Comparison of ENCODE assay signal across 8 cellular contexts in the genomic region with DNA sequence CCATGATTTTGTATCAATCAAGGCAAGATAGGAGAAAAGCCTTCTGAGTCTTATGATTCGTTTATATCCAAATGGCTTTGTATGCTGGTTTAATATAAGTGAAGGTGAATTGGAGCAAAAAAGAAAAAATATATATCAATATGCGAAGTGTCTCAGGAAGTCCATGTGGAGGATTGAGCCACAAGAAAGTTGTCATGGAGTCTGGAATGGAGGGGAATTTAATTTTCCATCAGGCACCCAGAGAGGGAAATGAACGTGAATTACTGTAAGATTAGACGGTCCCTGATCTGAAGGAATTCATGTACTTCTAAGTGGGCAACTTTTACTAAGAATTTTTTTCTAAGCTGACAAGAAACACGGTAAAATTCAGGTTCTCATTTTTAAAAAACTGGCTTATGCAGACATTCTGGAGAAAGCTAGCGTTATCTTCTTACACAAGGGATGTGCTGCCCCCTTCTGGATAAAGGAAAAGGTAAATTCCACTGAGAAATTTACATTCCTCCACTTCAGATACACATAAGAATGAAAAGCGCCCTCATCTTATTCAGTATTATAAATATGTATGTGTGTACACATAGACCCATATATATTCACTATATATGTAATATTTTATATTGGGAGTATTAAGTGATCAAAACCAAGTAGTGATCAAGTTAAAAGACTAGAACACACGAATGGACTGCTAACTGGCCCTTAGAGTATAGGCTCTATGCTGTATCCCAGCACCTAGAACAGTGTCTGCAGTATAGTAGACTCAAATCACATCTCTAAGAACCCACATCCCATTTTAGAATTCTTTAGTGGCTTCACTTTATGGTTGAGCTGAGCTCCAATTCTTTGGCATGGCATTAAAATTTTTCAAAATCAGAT.
DNase-seq lines count a peak whose midpoint lies in the region; ATAC-seq and TF ChIP-seq lines count a peak whose summit lies in the region.

No MANE protein-coding gene starts in this region.

- no peak overlapping the region for H3K4me3 Mint-ChIP-seq in MCF 10A (ENCODE audit: unreplicated experiment)

- BruUV-seq in MCF 10A (replicated peaks; lab: Mats Ljungman, UMichigan): no TSS peak

- H3K27me3 Mint-ChIP-seq in MCF 10A (ENCODE audit: insufficient read depth, unreplicated experiment): no peaks in the 10 kb centered on the region

- POLR2A ChIA-PET in MCF 10A (lab: Yijun Ruan, JAX): interaction anchor here (0.6 to 2.1 kb wide), 2 partner anchors 261 to 450 kb away, joined by 3 to 12 read pairs; no protein-coding TSS in a partner anchor

- WGBS in heart right ventricle, 2 donors: 46 to 51% methylated on average over 8 of the region's 8 CpGs

- peak; percentile 22 to 65 (median 50) for TF ChIP-seq CTCF in heart right ventricle (IDR thresholded peaks at IDR 0.05)
- peak; percentile 56 for TF ChIP-seq CTCF in MCF 10A (IDR thresholded peaks at IDR 0.05; ENCODE audit: unreplicated experiment)
- TF ChIP-seq CTCF in lower lobe of right lung (IDR thresholded peaks at IDR 0.05): peak; percentile 65

- no peaks in the 10 kb centered on the region for H3K27me3 ChIP-seq in heart right ventricle
- no peaks in the 10 kb centered on the region for H3K27me3 ChIP-seq in lower lobe of right lung (ENCODE audit: low read depth)

- no peak overlapping the region for H3K27ac Mint-ChIP-seq in MCF 10A (ENCODE audit: low read depth, unreplicated experiment)

- H3K36me3 ChIP-seq in heart right ventricle (no peaks in the 10 kb centered on the region), lower lobe of right lung (no peaks in the 10 kb centered on the region)

- no peaks in the 10 kb centered on the region for H3K9me3 Mint-ChIP-seq in MCF 10A (ENCODE audit: unreplicated experiment)

- DNase-seq in heart right ventricle (no peak), left cardiac atrium (no peak), NCI-H446 (lab: John Stamatoyannopoulos, UW) (peak; percentile 17 to 70), MCF 10A (ENCODE audit: unreplicated experiment) (peak; percentile 74), lower lobe of right lung (no peak)
- DNase-seq in effector CD4-positive, alpha-beta T cell: no peak

- no peaks in the 10 kb centered on the region for H3K4me1 ChIP-seq in heart right ventricle
- no peaks in the 10 kb centered on the region for H3K4me1 ChIP-seq in lower lobe of right lung

- no peaks in the 10 kb centered on the region for H3K4me1 Mint-ChIP-seq in MCF 10A (ENCODE audit: insufficient read depth, unreplicated experiment)

- H3K27ac ChIP-seq in heart right ventricle (no peak overlapping the region), lower lobe of right lung (no peak overlapping the region)

- intact Hi-C loops in heart right ventricle (cut with DNase I): loop anchor here in 7 of 10 donors (5.0 to 10.0 kb wide), 6 partner anchors 258 to 672 kb away; no protein-coding TSS in a partner anchor
- intact Hi-C loops in left cardiac atrium (cut with DNase I): loop anchor here in 1 of 2 donors (10.0 kb wide), 1 partner anchor 258 kb away; no protein-coding TSS in a partner anchor
- intact Hi-C loops in MCF 10A (cut with micrococcal nuclease): loop anchor here (1.0 to 10.0 kb wide), 7 partner anchors 249 to 981 kb away; partner anchors contain the start of gene GULP1
- intact Hi-C loops in lower lobe of right lung (cut with DNase I): no loop called here

- H3K36me3 Mint-ChIP-seq in MCF 10A (ENCODE audit: insufficient read depth, unreplicated experiment): peaks cover 6% of the 10 kb centered on the region

- H3K4me3 ChIP-seq in heart right ventricle: no peak overlapping the region
- no peak overlapping the region for H3K4me3 ChIP-seq in lower lobe of right lung

- CTCF ChIA-PET in MCF 10A (lab: Yijun Ruan, JAX): interaction anchor here (0.5 to 5.8 kb wide), 31 partner anchors 8 to 1947 kb away, joined by 3 to 126 read pairs (median 4); no protein-coding TSS in a partner anchor

- H3K9me3 ChIP-seq in heart right ventricle (peaks cover 0 to 4% (median 0%) of the 10 kb centered on the region in 11 donors), lower lobe of right lung (no peaks in the 10 kb centered on the region)

- ATAC-seq in heart right ventricle (no peak), left cardiac atrium (no peak), HG02973 (IDR thresholded peaks at IDR 0.05; ENCODE audit: unreplicated experiment) (peak; percentile 73), lower lobe of right lung (peak; percentile 39 to 59), GM19397 (IDR thresholded peaks at IDR 0.05; ENCODE audit: unreplicated experiment) (no peak)

Comparison
In these comparisons a context has a peak if more than half of its experiments do, and no peak if none do; other contexts are left out.
1. ATAC-seq: peak in HG02973 (single experiment) and lower lobe of right lung (2 of 2); none in heart right ventricle (0 of 8), left cardiac atrium (0 of 2) and GM19397 (single experiment).
2. DNase-seq: peak in NCI-H446 (2 of 2) and MCF 10A (single experiment); none in heart right ventricle (0 of 2), left cardiac atrium (single experiment), lower lobe of right lung (single experiment) and effector CD4-positive, alpha-beta T cell (single experiment).
3. Peak in every context shown above with its lines, with median percentiles within 50 percentile points of each other: CTCF ChIP-seq.